14 cellular contexts compared by ENCODE assay signal in the genomic region with DNA sequence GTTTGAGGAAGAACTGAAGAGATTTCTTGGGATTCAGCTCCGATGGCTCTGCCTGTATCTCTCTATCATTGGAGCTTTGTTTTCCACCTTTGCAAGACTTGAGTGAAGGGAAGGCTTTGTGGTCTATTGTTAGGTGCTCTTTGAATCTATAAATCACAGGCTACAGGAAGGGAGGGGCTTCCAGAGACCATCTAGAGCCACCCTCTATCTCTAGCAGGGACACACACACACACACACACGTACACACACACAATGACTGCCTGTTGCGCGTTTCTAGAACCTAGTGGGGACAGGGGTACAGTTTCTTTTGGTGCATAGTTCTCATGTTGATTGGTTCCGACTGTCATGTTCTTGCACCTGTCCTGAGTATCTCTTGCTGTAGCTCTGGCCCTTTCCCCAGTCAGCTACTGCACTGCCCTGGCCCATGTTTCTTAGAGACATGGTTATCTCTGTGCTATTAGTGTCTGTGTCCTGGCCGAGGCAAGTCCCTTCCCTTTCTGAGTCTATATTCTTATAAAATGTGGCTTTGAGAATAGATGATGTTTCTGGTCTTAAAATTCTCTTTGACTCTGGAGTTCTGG.
A peak's percentile ranks its signal among the peaks of the same experiment; 100 is the strongest.
DNase-seq lines count a peak whose midpoint lies in the region; ATAC-seq and TF ChIP-seq lines count a peak whose summit lies in the region.
"Had no signal": no experiment of that assay in that cellular context is flagged by ENCODE, and none has a peak within 500 bp of the region (broad histone marks: within the 10 kb centered on the region; RNA-seq: fewer than 3 reads in every experiment).

No MANE protein-coding gene starts in this region.

- H3K9me3 Mint-ChIP-seq in CD4-positive, alpha-beta T cell, result no peaks in the 10 kb centered on the region
- H3K9me3 Mint-ChIP-seq in T-helper 2 cell treated with Interferon-gamma antibody and Interleukin-4, amounts not matched to agents 5 μg/mL and 100 μg/mL, for 36 hours, result peaks cover 5% of the 10 kb centered on the region
- no peaks in the 10 kb centered on the region for H3K9me3 Mint-ChIP-seq in effector memory CD8-positive, alpha-beta T cell
- H3K9me3 Mint-ChIP-seq: GM23338, type B pancreatic cell had no signal

- H3K36me3 Mint-ChIP-seq in CD4-positive, alpha-beta T cell (ENCODE audit: low read depth), result peaks cover 30% of the 10 kb centered on the region
- H3K36me3 Mint-ChIP-seq in T-helper 2 cell treated with Interferon-gamma antibody and Interleukin-4, amounts not matched to agents 5 μg/mL and 100 μg/mL, for 36 hours (ENCODE audit: low read depth), result peaks cover 9% of the 10 kb centered on the region
- H3K36me3 Mint-ChIP-seq in effector memory CD8-positive, alpha-beta T cell (ENCODE audit: insufficient read depth), result peaks cover 7% of the 10 kb centered on the region
- H3K36me3 Mint-ChIP-seq: type B pancreatic cell had no signal

- peaks cover 94% of the 10 kb centered on the region for H3K4me1 Mint-ChIP-seq in CD4-positive, alpha-beta T cell (ENCODE audit: low read depth)
- H3K4me1 Mint-ChIP-seq in T-helper 2 cell treated with Interferon-gamma antibody and Interleukin-4, amounts not matched to agents 5 μg/mL and 100 μg/mL, for 36 hours (ENCODE audit: low read depth), result peaks cover 56% of the 10 kb centered on the region
- peaks cover 37 to 63% of the 10 kb centered on the region in 2 donors for H3K4me1 Mint-ChIP-seq in effector memory CD8-positive, alpha-beta T cell (ENCODE audit: low read depth in 2 of 2)

- DNase-seq in NCI-H2227 (lab: John Stamatoyannopoulos, UW; ENCODE audit: unreplicated experiment) (peak; percentile 38), NCI-H2227 treated with DMSO at 0.1 percent for 48 hours (lab: John Stamatoyannopoulos, UW) (no peak), left colon (no peak), SHP77 treated with DMSO at 0.1 percent for 48 hours (lab: John Stamatoyannopoulos, UW) (no peak)
- peak in 6 of 10 experiments; percentile 22 to 44 (median 28) for DNase-seq in CD4-positive, alpha-beta T cell
- no peak for DNase-seq in T-helper 2 cell treated with Interferon-gamma antibody and Interleukin-4, amounts not matched to agents 5 μg/mL and 100 μg/mL, for 36 hours (ENCODE audit: low spot score)
- no peak for DNase-seq in effector memory CD8-positive, alpha-beta T cell
- DNase-seq in activated effector memory CD4-positive, alpha-beta T cell treated with Interleukin-2 at 50 U/mL for 16 hours, result no peak
- DNase-seq: activated effector memory CD4-positive, alpha-beta T cell treated with anti-CD3 and anti-CD28 coated beads, Interleukin-2, amount 50 U/mL, for 16 hours; hippocampal formation; stimulated activated CD4-positive, alpha-beta T cell treated with anti-CD3 and anti-CD28 coated beads, Interleukin-4, amount 100 ng/mL, for 1 hour; stimulated activated CD8-positive, alpha-beta memory T cell treated with anti-CD3 and anti-CD28 coated beads, Interleukin-4, amount 100 ng/mL, for 48 hours had no signal

- peak; percentile 7 for ATAC-seq in CD4-positive, alpha-beta T cell (ENCODE audit: poor library complexity)
- no peak for ATAC-seq in effector memory CD8-positive, alpha-beta T cell (replicated peaks)
- no peak for ATAC-seq in left colon
- ATAC-seq: GM23338 had no signal

- intact Hi-C loops in CD4-positive, alpha-beta T cell (cut with DNase I, micrococcal nuclease), result loop anchor here in 1 of 2 experiments (2.0 to 5.0 kb wide), 2 partner anchors 54 to 115 kb away; no protein-coding TSS in a partner anchor
- intact Hi-C loops in left colon (cut with DNase I, micrococcal nuclease), result no loop called here

- no peaks in the 10 kb centered on the region for H3K9me3 ChIP-seq in CD4-positive, alpha-beta T cell (ENCODE audit: control insufficient read depth, low read length)

- H3K27ac Mint-ChIP-seq in CD4-positive, alpha-beta T cell, result peak overlapping the region; percentile 96
- H3K27ac Mint-ChIP-seq in T-helper 2 cell treated with Interferon-gamma antibody and Interleukin-4, amounts not matched to agents 5 μg/mL and 100 μg/mL, for 36 hours, result no peak overlapping the region
- H3K27ac Mint-ChIP-seq in effector memory CD8-positive, alpha-beta T cell, result peak overlapping the region; percentile 78 to 84
- H3K27ac Mint-ChIP-seq: type B pancreatic cell had no signal

- H3K27ac ChIP-seq in CD4-positive, alpha-beta T cell (ENCODE audit: low read depth, low read length), result peak overlapping the region; percentile 63

- no peaks in the 10 kb centered on the region for H3K27me3 ChIP-seq in CD4-positive, alpha-beta T cell (ENCODE audit: control insufficient read depth, insufficient read depth, low read length)

- H3K27me3 Mint-ChIP-seq in CD4-positive, alpha-beta T cell, result no peaks in the 10 kb centered on the region
- H3K27me3 Mint-ChIP-seq in T-helper 2 cell treated with Interferon-gamma antibody and Interleukin-4, amounts not matched to agents 5 μg/mL and 100 μg/mL, for 36 hours (ENCODE audit: low read depth), result peaks cover 86% of the 10 kb centered on the region
- H3K27me3 Mint-ChIP-seq in effector memory CD8-positive, alpha-beta T cell, result no peaks in the 10 kb centered on the region
- H3K27me3 Mint-ChIP-seq: type B pancreatic cell had no signal

- H3K4me3 Mint-ChIP-seq in CD4-positive, alpha-beta T cell, result peak overlapping the region; percentile 83
- peak overlapping the region; percentile 66 for H3K4me3 Mint-ChIP-seq in T-helper 2 cell treated with Interferon-gamma antibody and Interleukin-4, amounts not matched to agents 5 μg/mL and 100 μg/mL, for 36 hours
- H3K4me3 Mint-ChIP-seq in effector memory CD8-positive, alpha-beta T cell, result peak overlapping the region; percentile 74 to 75
- H3K4me3 Mint-ChIP-seq: GM23338, type B pancreatic cell had no signal

- CTCF ChIA-PET in CD4-positive, alpha-beta T cell (lab: Charles Lee), result interaction anchor here (1.0 to 2.5 kb wide), 6 partner anchors 13 to 98 kb away, joined by 4 to 21 read pairs (median 6); partner anchors contain the start of gene MAN1C1

- no peak for TF ChIP-seq CTCF in CD4-positive, alpha-beta T cell (IDR thresholded peaks at IDR 0.05)

- POLR2A ChIA-PET in CD4-positive, alpha-beta T cell (lab: Charles Lee), result interaction anchor here (0.7 to 5.0 kb wide), 21 partner anchors 8 to 701 kb away, joined by 3 to 64 read pairs (median 7); partner anchors contain the start of gene MTFR1L

Comparison
In these comparisons a context has a peak if more than half of its experiments do, and no peak if none do; other contexts are left out.
1. DNase-seq: peak in NCI-H2227 (single experiment) and CD4-positive, alpha-beta T cell (6 of 10); none in NCI-H2227 treated with DMSO at 0.1 percent for 48 hours (single experiment), T-helper 2 cell treated with Interferon-gamma antibody and Interleukin-4, amounts not matched to agents 5 μg/mL and 100 μg/mL, for 36 hours (single experiment), effector memory CD8-positive, alpha-beta T cell (0 of 3), left colon (0 of 2), activated effector memory CD4-positive, alpha-beta T cell treated with Interleukin-2 at 50 U/mL for 16 hours (single experiment) and SHP77 treated with DMSO at 0.1 percent for 48 hours (single experiment).
2. Peak in every context shown above with its lines, with median percentiles within 50 percentile points of each other: H3K4me3 Mint-ChIP-seq.